Comparison of ENCODE assay signal across 8 cellular contexts in genomic region chr16:47144559-47144877, GRCh38. TPM values are rescaled to one million over a fixed set of nuclear protein-coding genes. Genes with fewer than 3 reads are reported as not detected.
A peak's percentile ranks its signal among the peaks of the same experiment; 100 is the strongest.
DNase-seq lines count a peak whose midpoint lies in the region; ATAC-seq and TF ChIP-seq lines count a peak whose summit lies in the region.

No MANE protein-coding gene starts in this region.

- in situ Hi-C loops in GM23248 (cut with MboI): no loop called here

- no peaks in the 10 kb centered on the region for H3K27me3 ChIP-seq in GM23248 (replicated peaks; ENCODE audit: insufficient read depth)
- no peaks in the 10 kb centered on the region for H3K27me3 ChIP-seq in SJCRH30
- H3K27me3 ChIP-seq in sigmoid colon: peaks cover 10 to 47% (median 30%) of the 10 kb centered on the region in 3 donors

- ATAC-seq in GM19035 (IDR thresholded peaks at IDR 0.05; ENCODE audit: unreplicated experiment): no peak

- intact Hi-C loops in sigmoid colon (cut with DNase I): loop anchor here (10.0 kb wide), 1 partner anchor 910 kb away; no protein-coding TSS in a partner anchor

- peaks cover 5% of the 10 kb centered on the region; the same call in 1 of the 2 replicates for H3F3A ChIP-seq in GM23248 (ENCODE audit: insufficient read depth)

- H3K27ac Mint-ChIP-seq in glutamatergic neuron (ENCODE audit: unreplicated experiment): no peak overlapping the region

- H3K4me1 Mint-ChIP-seq in glutamatergic neuron (ENCODE audit: low read depth, unreplicated experiment): peaks cover 3% of the 10 kb centered on the region

- no peak overlapping the region for H3K27ac ChIP-seq in GM23248
- H3K27ac ChIP-seq in SJCRH30: no peak overlapping the region
- no peak overlapping the region for H3K27ac ChIP-seq in sigmoid colon

- no peak for TF ChIP-seq CTCF in glutamatergic neuron (IDR thresholded peaks at IDR 0.05; ENCODE audit: partially characterized antibody, unreplicated experiment)
- TF ChIP-seq CTCF in sigmoid colon (IDR thresholded peaks at IDR 0.05): peak in 1 of 4 experiments; percentile 4

- no peaks in the 10 kb centered on the region for H4K20me1 ChIP-seq in GM23248 (ENCODE audit: insufficient read depth)

- no peak for TF ChIP-seq POLR2A in sigmoid colon (IDR thresholded peaks at IDR 0.05)

- no peaks in the 10 kb centered on the region for H3K36me3 Mint-ChIP-seq in glutamatergic neuron (ENCODE audit: unreplicated experiment)

- DNase-seq in GM23248 (no peak), SJCRH30 (no peak), glutamatergic neuron (no peak), sigmoid colon (no peak), NCI-H187 (lab: John Stamatoyannopoulos, UW) (no peak), NCI-H69 (lab: John Stamatoyannopoulos, UW) (no peak)
- DNase-seq in stimulated activated naive CD4-positive, alpha-beta T cell treated with Interleukin-2 at 50 U/mL for 16 hours (lab: John Stamatoyannopoulos, UW): no peak

- H3K4me3 ChIP-seq in GM23248 (peak overlapping the region; percentile 77), SJCRH30 (peak overlapping the region; percentile 70), sigmoid colon (peak overlapping the region in 3 of 4 donors; percentile 41 to 52 (median 50))

- no peaks in the 10 kb centered on the region for H3K4me1 ChIP-seq in GM23248 (ENCODE audit: insufficient read depth)
- no peaks in the 10 kb centered on the region for H3K4me1 ChIP-seq in SJCRH30
- peaks cover 0 to 28% (median 24%) of the 10 kb centered on the region in 4 donors for H3K4me1 ChIP-seq in sigmoid colon

- WGBS in GM23248 (ENCODE audit: low coverage in 1 of 2, low lambda C conversion rate in 2 of 2, missing lambda C conversion rate in 2 of 2), 2 experiments: 20 to 26% methylated on average over 10 of the region's 10 CpGs
- WGBS in sigmoid colon, 2 donors: 4 to 18% methylated on average over 10 of the region's 10 CpGs

- no peaks in the 10 kb centered on the region for H3K36me3 ChIP-seq in GM23248 (ENCODE audit: low read depth)
- no peaks in the 10 kb centered on the region for H3K36me3 ChIP-seq in SJCRH30
- H3K36me3 ChIP-seq in sigmoid colon: no peaks in the 10 kb centered on the region

- TF ChIP-seq EP300 in sigmoid colon (IDR thresholded peaks at IDR 0.05): no peak

- H3K27me3 Mint-ChIP-seq in glutamatergic neuron (ENCODE audit: unreplicated experiment): peaks cover 12% of the 10 kb centered on the region

- H3K79me2 ChIP-seq in GM23248 (ENCODE audit: insufficient read depth): no peaks in the 10 kb centered on the region

- H3K9me2 ChIP-seq in GM23248 (ENCODE audit: insufficient read depth): no peaks in the 10 kb centered on the region

- no peaks in the 10 kb centered on the region for H3K9me3 ChIP-seq in GM23248 (ENCODE audit: low read depth)
- H3K9me3 ChIP-seq in SJCRH30 (replicated peaks): no peaks in the 10 kb centered on the region
- no peaks in the 10 kb centered on the region for H3K9me3 ChIP-seq in sigmoid colon

- peaks cover 11% of the 10 kb centered on the region for H3K9me3 Mint-ChIP-seq in glutamatergic neuron (ENCODE audit: unreplicated experiment)

- no peak overlapping the region; the same call in 1 of the 2 replicates for H3K9ac ChIP-seq in GM23248

- peak overlapping the region; percentile 77 for H3K4me2 ChIP-seq in GM23248 (ENCODE audit: unreplicated experiment)

- peak overlapping the region; percentile 79 for H2AFZ ChIP-seq in GM23248

- peak overlapping the region; percentile 83 for H3K4me3 Mint-ChIP-seq in glutamatergic neuron (ENCODE audit: unreplicated experiment)

RNA-seq across cellular contexts. Expression of gene NETO2, which starts 0.8 kb away (rescaled TPM):
- 9.4 and 14.6 TPM in 2 replicates for total RNA-seq in GM23248 (2014; rRNA removed; shearing (Covaris generic))
- polyA plus RNA-seq in GM23248 (2016; fragmentation: Nextera tagmentation; extraction: Ambion mirVana) (3.5 and 4.0 TPM in 2 replicates), sigmoid colon (1 to 10 TPM; 4.6 to 7.1 (median 5.4) TPM)
- 34.6 and 34.8 TPM in 2 replicates for total RNA-seq in SJCRH30 (2014; rRNA removed; shearing (Covaris generic))
- total RNA-seq in glutamatergic neuron (ENCODE audit: unreplicated experiment) (26.3 TPM), sigmoid colon (under 1 TPM; 0.28 to 0.95 (median 0.69) TPM)
